In genomic region chr2:64263315-64263714, GRCh38 we compare ENCODE assay signal across 13 cellular contexts.
DNase-seq lines count a peak whose midpoint lies in the region; ATAC-seq and TF ChIP-seq lines count a peak whose summit lies in the region.
"Had no signal": no experiment of that assay in that cellular context is flagged by ENCODE, and none has a peak within 500 bp of the region (broad histone marks: within the 10 kb centered on the region; RNA-seq: fewer than 3 reads in every experiment).

No MANE protein-coding gene starts in this region.

- CTCF ChIA-PET in PC-3 (lab: Charles Lee): no interaction called here

- H3K9me3 Mint-ChIP-seq in CD14-positive monocyte: peaks cover 0 to 2% (median 0%) of the 10 kb centered on the region in 7 donors
- H3K9me3 Mint-ChIP-seq: CD8-positive, alpha-beta T cell had no signal

- H2AFZ ChIP-seq in PC-3 (ENCODE audit: low read length): peak overlapping the region; percentile 11; the same call in 1 of the 2 replicates

- no peaks in the 10 kb centered on the region for H3K9me3 ChIP-seq in DOHH2 (ENCODE audit: control insufficient read depth, insufficient read depth, low read length)
- H3K9me3 ChIP-seq in PC-3 (ENCODE audit: low read length): no peaks in the 10 kb centered on the region
- no peaks in the 10 kb centered on the region for H3K9me3 ChIP-seq in esophagus (ENCODE audit: control insufficient read depth in 2 of 2, insufficient read depth in 1 of 2, low read depth in 1 of 2, low read length in 1 of 2)
- H3K9me3 ChIP-seq: ascending aorta, pancreas had no signal

- 27 to 48% methylated on average over 6 of the region's 6 CpGs for WGBS in esophagus, 2 donors

- H3K27me3 ChIP-seq in DOHH2 (ENCODE audit: control insufficient read depth, low read length): no peaks in the 10 kb centered on the region
- no peaks in the 10 kb centered on the region for H3K27me3 ChIP-seq in PC-3 (ENCODE audit: low read length)
- no peaks in the 10 kb centered on the region for H3K27me3 ChIP-seq in esophagus (ENCODE audit: control insufficient read depth in 1 of 2, insufficient read depth in 2 of 2, low read length in 2 of 2)
- H3K27me3 ChIP-seq: ascending aorta, pancreas had no signal

- BruUV-seq in PC-3 (replicated peaks; lab: Mats Ljungman, UMichigan): no TSS peak

- no peak overlapping the region for H3K9ac ChIP-seq in PC-3 (ENCODE audit: low read length)

- peaks cover 65% of the 10 kb centered on the region for H3K4me1 Mint-ChIP-seq in CD14-positive monocyte

- POLR2A ChIA-PET in PC-3 (lab: Charles Lee; ENCODE audit: unreplicated experiment): interaction anchor here (0.6 kb wide), 1 partner anchor 28 kb away, joined by 4 read pairs; no protein-coding TSS in a partner anchor

- H3K4me2 ChIP-seq in DOHH2 (ENCODE audit: low read length): peak overlapping the region; percentile 62
- peak overlapping the region; percentile 74 for H3K4me2 ChIP-seq in PC-3 (ENCODE audit: low read length)

- H3K27me3 Mint-ChIP-seq in CD14-positive monocyte (ENCODE audit: low read depth in 3 of 3): peaks cover 0 to 2% (median 0%) of the 10 kb centered on the region in 3 donors

- H4K20me1 ChIP-seq in DOHH2 (ENCODE audit: control insufficient read depth, insufficient read depth, low read depth, low read length) (no peaks in the 10 kb centered on the region), PC-3 (ENCODE audit: low read length) (no peaks in the 10 kb centered on the region)

- H3K27ac ChIP-seq in DOHH2 (ENCODE audit: low read depth, low read length): no peak overlapping the region
- no peak overlapping the region for H3K27ac ChIP-seq in PC-3 (ENCODE audit: low read length)
- H3K27ac ChIP-seq in esophagus (ENCODE audit: low read depth in 2 of 2, low read length in 1 of 2): peak overlapping the region; percentile 78 to 81
- H3K27ac ChIP-seq: ascending aorta, HL-60, pancreas had no signal

- peaks cover 3% of the 10 kb centered on the region in 2 donors for H3K36me3 Mint-ChIP-seq in CD14-positive monocyte
- H3K36me3 Mint-ChIP-seq: CD8-positive, alpha-beta T cell had no signal

- H3K36me3 ChIP-seq in DOHH2 (ENCODE audit: control insufficient read depth, low read length) (no peaks in the 10 kb centered on the region), PC-3 (ENCODE audit: low read depth, low read length) (no peaks in the 10 kb centered on the region), esophagus (ENCODE audit: control insufficient read depth in 2 of 2, insufficient read depth in 2 of 2, low read length in 1 of 2) (no peaks in the 10 kb centered on the region)
- H3K36me3 ChIP-seq: ascending aorta, pancreas had no signal

- H3K9me2 ChIP-seq in DOHH2 (replicated peaks; ENCODE audit: control insufficient read depth, low read length): no peaks in the 10 kb centered on the region
- no peaks in the 10 kb centered on the region for H3K9me2 ChIP-seq in PC-3 (replicated peaks; ENCODE audit: low read length)

- no peak overlapping the region for H3K27ac Mint-ChIP-seq in CD14-positive monocyte
- H3K27ac Mint-ChIP-seq: CD8-positive, alpha-beta T cell had no signal

- ATAC-seq in PC-3 (peak; percentile 92), GM18873 (IDR thresholded peaks at IDR 0.05; ENCODE audit: low FRiP score, unreplicated experiment) (no peak)
- ATAC-seq: CD8-positive, alpha-beta T cell had no signal

- DNase-seq in PC-3 (peak; percentile 93), non-pigmented ciliary epithelial cell (ENCODE audit: low read depth) (peak; percentile 76), SK-N-DZ (ENCODE audit: low spot score) (no peak), NCI-H2196 treated with DMSO at 0.1 percent for 48 hours (lab: John Stamatoyannopoulos, UW; ENCODE audit: unreplicated experiment) (no peak), CD14-positive monocyte (ENCODE audit: low spot score) (no peak)
- DNase-seq: CD8-positive, alpha-beta T cell; hippocampal formation; pancreas had no signal

- H3K79me2 ChIP-seq in DOHH2 (ENCODE audit: control insufficient read depth, low read length): no peaks in the 10 kb centered on the region
- no peaks in the 10 kb centered on the region for H3K79me2 ChIP-seq in PC-3 (ENCODE audit: low read length)

- intact Hi-C loops in PC-3 (cut with micrococcal nuclease): no loop called here
- intact Hi-C loops in CD14-positive monocyte (cut with micrococcal nuclease): loop anchor here in 1 of 2 donors (10.0 kb wide), 1 partner anchor 119 kb away; the partner anchor contains the start of gene PELI1

- H3F3A ChIP-seq in DOHH2 (ENCODE audit: control insufficient read depth, insufficient read depth) (peaks cover 14% of the 10 kb centered on the region), PC-3 (ENCODE audit: low read length, unreplicated experiment) (no peaks in the 10 kb centered on the region)

- no peak overlapping the region for H3K4me3 Mint-ChIP-seq in CD14-positive monocyte
- H3K4me3 Mint-ChIP-seq: CD8-positive, alpha-beta T cell had no signal

- H3K4me3 ChIP-seq in DOHH2 (ENCODE audit: low read length): peak overlapping the region; percentile 33
- H3K4me3 ChIP-seq in PC-3 (ENCODE audit: low read length): peak overlapping the region; percentile 36; the same call in 1 of the 2 replicates
- no peak overlapping the region for H3K4me3 ChIP-seq in esophagus (ENCODE audit: low read depth in 1 of 2, low read length in 2 of 2)
- H3K4me3 ChIP-seq: ascending aorta, pancreas had no signal

- H3K4me1 ChIP-seq in DOHH2 (ENCODE audit: control insufficient read depth, low read length): peaks cover 54% of the 10 kb centered on the region
- H3K4me1 ChIP-seq in PC-3 (ENCODE audit: insufficient read depth, low read length): peaks cover 22% of the 10 kb centered on the region
- peaks cover 0 to 5% of the 10 kb centered on the region in 2 donors for H3K4me1 ChIP-seq in esophagus (ENCODE audit: control insufficient read depth in 2 of 2, insufficient read depth in 2 of 2, low read length in 1 of 2)

- TF ChIP-seq CTCF in DOHH2 (IDR thresholded peaks at IDR 0.05; ENCODE audit: low read depth, low read length, poor library complexity, severe bottlenecking) (no peak), PC-3 (conservative IDR thresholded peaks at IDR 0.05; ENCODE audit: low read depth, low read length) (no peak), CD14-positive monocyte (IDR thresholded peaks at IDR 0.05) (no peak)

Comparison
In these comparisons a context has a peak if more than half of its experiments do, and no peak if none do; other contexts are left out.
1. H3K27ac ChIP-seq: peak in esophagus (2 of 2); none in DOHH2 (single experiment) and PC-3 (single experiment).
2. H3K4me3 ChIP-seq: peak in DOHH2 (single experiment) and PC-3 (single experiment); none in esophagus (0 of 2).
3. DNase-seq: peak in PC-3 (single experiment) and non-pigmented ciliary epithelial cell (single experiment); none in SK-N-DZ (single experiment), NCI-H2196 treated with DMSO at 0.1 percent for 48 hours (single experiment) and CD14-positive monocyte (single experiment).